ENCODE assay signal across 9 cellular contexts in the genomic region with DNA sequence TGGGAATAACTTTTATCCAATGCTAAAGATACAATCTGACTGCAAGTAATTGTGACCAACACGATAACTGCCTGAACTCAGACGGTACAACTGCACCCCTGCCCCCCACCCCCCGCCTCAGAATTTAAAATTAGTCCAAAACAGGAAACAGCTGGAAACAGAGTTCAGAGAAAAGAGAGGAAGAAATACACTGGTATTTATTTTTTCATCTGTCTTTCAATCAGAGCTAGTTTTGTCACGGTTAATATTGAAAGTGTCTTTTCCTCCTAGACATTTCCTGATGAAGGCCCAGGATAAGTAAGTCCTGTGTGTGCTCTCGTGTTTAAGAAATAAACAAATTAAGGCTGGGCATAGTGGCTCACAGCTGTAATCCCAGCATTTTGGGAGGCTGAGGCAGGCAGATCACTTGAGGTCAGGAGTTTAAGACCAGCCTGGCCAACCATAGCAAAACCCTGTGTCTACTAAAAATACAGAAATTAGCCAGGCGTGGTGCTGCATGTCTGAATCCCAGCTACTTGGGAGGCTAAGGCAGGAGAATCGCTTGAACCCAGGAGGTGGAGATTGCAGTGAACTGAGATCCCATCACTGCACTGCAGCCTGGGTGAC. TPM values are rescaled to one million over a fixed set of nuclear protein-coding genes. Genes with fewer than 3 reads are reported as not detected.
A peak's percentile ranks its signal among the peaks of the same experiment; 100 is the strongest.
DNase-seq lines count a peak whose midpoint lies in the region; ATAC-seq and TF ChIP-seq lines count a peak whose summit lies in the region.
"Had no signal": no experiment of that assay in that cellular context is flagged by ENCODE, and none has a peak within 500 bp of the region (broad histone marks: within the 10 kb centered on the region; RNA-seq: fewer than 3 reads in every experiment).

No MANE protein-coding gene starts in this region.

- no peaks in the 10 kb centered on the region for H3K27me3 Mint-ChIP-seq in activated T-cell treated with anti-CD3 and anti-CD28 coated beads, Interleukin-2, amount 50 U/mL, for 4 hours (ENCODE audit: low read depth)
- H3K27me3 Mint-ChIP-seq in activated CD8-positive, alpha-beta T cell treated with anti-CD3 and anti-CD28 coated beads, Interleukin-2, amount 10 ng/mL, durations not matched to agents 7 days and 5 days (ENCODE audit: low read depth), result no peaks in the 10 kb centered on the region

- peaks cover 76 to 95% of the 10 kb centered on the region in 2 donors for H3K4me1 ChIP-seq in thyroid gland

- H3K36me3 ChIP-seq in thyroid gland, result no peaks in the 10 kb centered on the region
- H3K36me3 ChIP-seq: MG63 had no signal

- H3K27ac ChIP-seq in thyroid gland, result peak overlapping the region; percentile 93 to 97 (median 94)

- no peaks in the 10 kb centered on the region for H3K9me3 Mint-ChIP-seq in activated T-cell treated with anti-CD3 and anti-CD28 coated beads, Interleukin-2, amount 50 U/mL, for 4 hours
- H3K9me3 Mint-ChIP-seq in activated CD8-positive, alpha-beta T cell treated with anti-CD3 and anti-CD28 coated beads, Interleukin-2, amount 10 ng/mL, durations not matched to agents 7 days and 5 days (ENCODE audit: insufficient read depth), result no peaks in the 10 kb centered on the region

- H3K27ac Mint-ChIP-seq in activated CD8-positive, alpha-beta T cell treated with anti-CD3 and anti-CD28 coated beads, Interleukin-2, amount 10 ng/mL, durations not matched to agents 7 days and 5 days, result peak overlapping the region; percentile 86

- H3K27me3 ChIP-seq in thyroid gland, result no peaks in the 10 kb centered on the region
- H3K27me3 ChIP-seq: MG63 had no signal

- H3K9me3 ChIP-seq in thyroid gland, result no peaks in the 10 kb centered on the region
- H3K9me3 ChIP-seq: MG63 had no signal

- CTCF ChIA-PET in activated CD8-positive, alpha-beta T cell treated with anti-CD3 and anti-CD28 coated beads, Interleukin-2, amount 10 ng/mL, durations not matched to agents 7 days and 5 days (lab: Charles Lee), result interaction anchor here (1.1 to 2.5 kb wide), 5 partner anchors 19 to 42 kb away, joined by 3 to 17 read pairs (median 7); no protein-coding TSS in a partner anchor

- no peak for DNase-seq in activated T-cell treated with anti-CD3 and anti-CD28 coated beads, Interleukin-2, amount 50 U/mL, for 4 hours
- DNase-seq in activated T-cell treated with anti-CD3 and anti-CD28 coated beads for 4 hours, result no peak
- DNase-seq in activated CD8-positive, alpha-beta T cell treated with anti-CD3 and anti-CD28 coated beads, Interleukin-2, amount 10 ng/mL, durations not matched to agents 7 days and 5 days, result no peak
- DNase-seq in lung microvascular endothelial cell (ENCODE audit: low read depth in 2 of 2), result peak; percentile 36 to 55
- no peak for DNase-seq in thyroid gland
- no peak for DNase-seq in inferior parietal cortex (ENCODE audit: extremely low spot score)
- DNase-seq in H4 (ENCODE audit: low spot score), result no peak
- no peak for DNase-seq in NK-92 treated with Interleukin-12 subunit alpha and Interleukin-12 subunit beta, amount 100 ng/mL, for 24 hours (lab: John Stamatoyannopoulos, UW)
- DNase-seq: MG63 had no signal

- ATAC-seq in activated T-cell treated with anti-CD3 and anti-CD28 coated beads, Interleukin-2, amount 50 U/mL, for 4 hours, result no peak
- ATAC-seq in activated CD8-positive, alpha-beta T cell treated with anti-CD3 and anti-CD28 coated beads, Interleukin-2, amount 10 ng/mL, durations not matched to agents 7 days and 5 days, result no peak

- 37% methylated on average over 7 of the region's 7 CpGs for WGBS in thyroid gland, 2 donors

- no peak for TF ChIP-seq POLR2A in thyroid gland (IDR thresholded peaks at IDR 0.05)

- POLR2A ChIA-PET in activated CD8-positive, alpha-beta T cell treated with anti-CD3 and anti-CD28 coated beads, Interleukin-2, amount 10 ng/mL, durations not matched to agents 7 days and 5 days (lab: Charles Lee), result interaction anchor here (1.0 to 4.2 kb wide), 2 partner anchors 21 to 44 kb away, joined by 4 to 31 read pairs; a partner anchor contains a TSS

- H3K4me3 Mint-ChIP-seq in activated T-cell treated with anti-CD3 and anti-CD28 coated beads, Interleukin-2, amount 50 U/mL, for 4 hours, result peak overlapping the region; percentile 9
- peak overlapping the region; percentile 52 for H3K4me3 Mint-ChIP-seq in activated CD8-positive, alpha-beta T cell treated with anti-CD3 and anti-CD28 coated beads, Interleukin-2, amount 10 ng/mL, durations not matched to agents 7 days and 5 days

- intact Hi-C loops in thyroid gland (cut with DNase I), result no loop called here

- TF ChIP-seq CTCF in thyroid gland (IDR thresholded peaks at IDR 0.05), result no peak

- H3K4me3 ChIP-seq in thyroid gland (replicated peaks in 1 of 3), result no peak overlapping the region
- H3K4me3 ChIP-seq: MG63 had no signal

- H3K36me3 Mint-ChIP-seq in activated T-cell treated with anti-CD3 and anti-CD28 coated beads, Interleukin-2, amount 50 U/mL, for 4 hours (ENCODE audit: insufficient read depth), result no peaks in the 10 kb centered on the region
- peaks cover 11% of the 10 kb centered on the region for H3K36me3 Mint-ChIP-seq in activated CD8-positive, alpha-beta T cell treated with anti-CD3 and anti-CD28 coated beads, Interleukin-2, amount 10 ng/mL, durations not matched to agents 7 days and 5 days (ENCODE audit: low read depth)

- H3K4me1 Mint-ChIP-seq in activated T-cell treated with anti-CD3 and anti-CD28 coated beads, Interleukin-2, amount 50 U/mL, for 4 hours (ENCODE audit: low read depth), result peaks cover 56% of the 10 kb centered on the region
- peaks cover 51% of the 10 kb centered on the region for H3K4me1 Mint-ChIP-seq in activated CD8-positive, alpha-beta T cell treated with anti-CD3 and anti-CD28 coated beads, Interleukin-2, amount 10 ng/mL, durations not matched to agents 7 days and 5 days (ENCODE audit: low read depth)

RNA-seq across cellular contexts. Expression of a gene that starts 21.5 kb away (rescaled TPM):
- total RNA-seq in activated T-cell treated with anti-CD3 and anti-CD28 coated beads, Interleukin-2, amount 50 U/mL, for 4 hours, result 1 to 10 TPM; 5.4 to 8.8 (median 8.0) TPM
- total RNA-seq in activated CD8-positive, alpha-beta T cell treated with anti-CD3 and anti-CD28 coated beads, Interleukin-2, amount 10 ng/mL, durations not matched to agents 7 days and 5 days, result 10 to 100 TPM; 40.9 to 42.5 TPM
- 7.2 and 13.9 TPM in 2 replicates for total RNA-seq in lung microvascular endothelial cell
- 10 to 100 TPM; 45.8 to 57.4 (median 52.1) TPM for total RNA-seq in thyroid gland
- 0.10 and 0.21 TPM in 2 replicates for total RNA-seq in H4 (2014; rRNA removed; shearing (Covaris generic))

RNA-seq across cellular contexts. Expression of a gene that starts 43.9 kb away (rescaled TPM):
- 10 to 100 TPM; 58.8 to 61.9 (median 61.4) TPM for total RNA-seq in activated T-cell treated with anti-CD3 and anti-CD28 coated beads, Interleukin-2, amount 50 U/mL, for 4 hours
- 10 to 100 TPM; 43.2 to 44.0 TPM for total RNA-seq in activated CD8-positive, alpha-beta T cell treated with anti-CD3 and anti-CD28 coated beads, Interleukin-2, amount 10 ng/mL, durations not matched to agents 7 days and 5 days
- total RNA-seq in lung microvascular endothelial cell, result 63.9 and 68.2 TPM in 2 replicates
- total RNA-seq in thyroid gland, result 100 to 1,000 TPM; 171 to 205 (median 186) TPM
- 110 and 115 TPM in 2 replicates for total RNA-seq in H4 (2014; rRNA removed; shearing (Covaris generic))

RNA-seq across cellular contexts. Expression of a gene that starts 45.5 kb away (rescaled TPM):
- total RNA-seq in activated T-cell treated with anti-CD3 and anti-CD28 coated beads, Interleukin-2, amount 50 U/mL, for 4 hours, result not detected
- not detected for total RNA-seq in activated CD8-positive, alpha-beta T cell treated with anti-CD3 and anti-CD28 coated beads, Interleukin-2, amount 10 ng/mL, durations not matched to agents 7 days and 5 days
- total RNA-seq in lung microvascular endothelial cell (not detected in 2 replicates), thyroid gland (not detected)
- not detected in 2 replicates for total RNA-seq in H4 (2014; rRNA removed; shearing (Covaris generic))

Comparison
In these comparisons a context has a peak if more than half of its experiments do, and no peak if none do; other contexts are left out.
1. DNase-seq: peak in lung microvascular endothelial cell (2 of 2); none in activated T-cell treated with anti-CD3 and anti-CD28 coated beads, Interleukin-2, amount 50 U/mL, for 4 hours (single experiment), activated T-cell treated with anti-CD3 and anti-CD28 coated beads for 4 hours (single experiment), activated CD8-positive, alpha-beta T cell treated with anti-CD3 and anti-CD28 coated beads, Interleukin-2, amount 10 ng/mL, durations not matched to agents 7 days and 5 days (single experiment), thyroid gland (0 of 2), inferior parietal cortex (single experiment), H4 (single experiment) and NK-92 treated with Interleukin-12 subunit alpha and Interleukin-12 subunit beta, amount 100 ng/mL, for 24 hours (single experiment).